ENCODE assay signal across 8 cellular contexts in genomic region chr19:12766051-12766521, GRCh38. TPM values are rescaled to one million over a fixed set of nuclear protein-coding genes. Genes with fewer than 3 reads are reported as not detected.
DNase-seq lines count a peak whose midpoint lies in the region; ATAC-seq and TF ChIP-seq lines count a peak whose summit lies in the region.

No MANE protein-coding gene starts in this region.

- no peaks in the 10 kb centered on the region for H3K4me1 ChIP-seq in ACC112 (ENCODE audit: control insufficient read depth, insufficient read depth, low read length, unreplicated experiment)
- H3K4me1 ChIP-seq in heart left ventricle, result peaks cover 0 to 39% (median 9%) of the 10 kb centered on the region in 12 donors
- no peaks in the 10 kb centered on the region for H3K4me1 ChIP-seq in psoas muscle

- H3K9me3 ChIP-seq in heart left ventricle (no peaks in the 10 kb centered on the region), psoas muscle (no peaks in the 10 kb centered on the region)

- in situ Hi-C loops in GM13977 (cut with MboI; ENCODE audit: low pct_unique_long_range_greater_than_20kb, low sequenced_read_pairs, unreplicated experiment), result loop anchor here (10.0 kb wide), 1 partner anchor 79 kb away; no protein-coding TSS in a partner anchor

- H3K36me3 ChIP-seq in ACC112 (ENCODE audit: insufficient read depth, low read length) (no peaks in the 10 kb centered on the region), heart left ventricle (peaks cover 0 to 61% (median 40%) of the 10 kb centered on the region in 9 donors), psoas muscle (ENCODE audit: insufficient read depth in 1 of 2, low read depth in 1 of 2) (peaks cover 0 to 71% of the 10 kb centered on the region in 2 donors)

- H3K4me3 ChIP-seq in ACC112 (ENCODE audit: low read depth, low read length) (peak overlapping the region; percentile 58), heart left ventricle (peak overlapping the region in 9 of 12 donors; percentile 14 to 61 (median 48)), psoas muscle (peak overlapping the region; percentile 52)

- peak in 1 of 2 donors; percentile 35 for TF ChIP-seq POLR2A in heart left ventricle (IDR thresholded peaks at IDR 0.05)

- no peaks in the 10 kb centered on the region for H3K79me2 ChIP-seq in ACC112 (ENCODE audit: control insufficient read depth, insufficient read depth, low read length, unreplicated experiment)

- peak; percentile 87 for DNase-seq in GM13977 (ENCODE audit: low spot score)
- DNase-seq in NCI-H748 treated with DMSO at 0.1 percent for 48 hours (lab: John Stamatoyannopoulos, UW), result peak; percentile 32
- peak; percentile 77 for DNase-seq in activated T-helper 9 cell treated with anti-CD3 and anti-CD28 coated beads, Interleukin-2, amount 50 U/mL, for 16 hours (ENCODE audit: low read depth)
- DNase-seq in heart left ventricle, result peak; percentile 77 to 93 (median 88)
- DNase-seq in psoas muscle, result peak; percentile 76 to 89
- no peak for DNase-seq in globus pallidus (ENCODE audit: low spot score)
- DNase-seq in GM10266 (ENCODE audit: extremely low spot score), result no peak

- H3K27ac ChIP-seq in ACC112 (ENCODE audit: low read depth, low read length) (no peak overlapping the region), heart left ventricle (peak overlapping the region in 11 of 12 donors; percentile 15 to 82 (median 61)), psoas muscle (peak overlapping the region; percentile 46)

- H3K27me3 ChIP-seq in ACC112 (ENCODE audit: insufficient read depth, low read length), result no peaks in the 10 kb centered on the region
- no peaks in the 10 kb centered on the region for H3K27me3 ChIP-seq in heart left ventricle
- no peaks in the 10 kb centered on the region for H3K27me3 ChIP-seq in psoas muscle (ENCODE audit: insufficient read depth in 3 of 3, low read length in 2 of 3)

- ATAC-seq in heart left ventricle, result peak in 3 of 4 donors; percentile 66 to 85 (median 76)
- ATAC-seq in psoas muscle, result peak; percentile 71 to 86 (median 82)

- no peak overlapping the region for H2AFZ ChIP-seq in ACC112 (ENCODE audit: low read length, unreplicated experiment)

- intact Hi-C loops in heart left ventricle (cut with DNase I), result loop anchor here in 5 of 10 donors (1.0 to 5.0 kb wide), 3 partner anchors 36 to 81 kb away; partner anchors contain the start of genes PRDX2 (in 1 of the 5) and THSD8 (in 1 of the 5)
- intact Hi-C loops in psoas muscle (cut with DNase I), result loop anchor here in 1 of 2 donors (5.0 kb wide), 1 partner anchor 81 kb away; no protein-coding TSS in a partner anchor

- TF ChIP-seq CTCF in GM13977 (IDR thresholded peaks at IDR 0.05; ENCODE audit: extremely low read depth, insufficient read depth, missing control alignments) (peak; percentile 99), heart left ventricle (IDR thresholded peaks at IDR 0.05) (peak in 10 of 12 donors; percentile 66 to 99 (median 84)), psoas muscle (IDR thresholded peaks at IDR 0.05) (peak; percentile 75), GM10266 (IDR thresholded peaks at IDR 0.05; ENCODE audit: control insufficient read depth, insufficient read depth, low read depth, missing control alignments) (no peak)

- WGBS in heart left ventricle, 4 donors, result 1 to 35% (median 17%) methylated on average over 14 to 30 of the region's 30 CpGs
- 34 to 60% (median 42%) methylated on average over 21 to 30 of the region's 30 CpGs for WGBS in psoas muscle, 3 donors

RNA-seq across cellular contexts. Expression of gene HOOK2, which starts 9.3 kb away (rescaled TPM):
- total RNA-seq in heart left ventricle, result 10 to 100 TPM; 45.5 to 90.1 (median 62.6) TPM
- 10 to 100 TPM; 29.9 to 83.5 TPM for polyA plus RNA-seq in heart left ventricle
- total RNA-seq in psoas muscle, result 10 to 100 TPM; 20.3 to 33.0 (median 23.8) TPM
- polyA plus RNA-seq in psoas muscle, result 10 to 100 TPM; 11.3 to 21.7 (median 19.0) TPM

RNA-seq across cellular contexts. Expression of gene BEST2, which starts 14.5 kb away (rescaled TPM):
- total RNA-seq in heart left ventricle (not detected), psoas muscle (not detected)
- polyA plus RNA-seq in heart left ventricle (not detected), psoas muscle (under 1 TPM; 0.04 to 0.37 (median 0.08) TPM)

RNA-seq across cellular contexts. Expression of gene JUNB, which starts 25.2 kb away (rescaled TPM):
- total RNA-seq in heart left ventricle (100 to 1,000 TPM in 4 of 9 donors, 10 to 100 TPM in 5; 19.6 to 205 (median 67.6) TPM), psoas muscle (100 to 1,000 TPM in 2 of 4 donors, 10 to 100 TPM in 2; 29.2 to 217 (median 73.6) TPM)
- polyA plus RNA-seq in heart left ventricle (10 to 100 TPM; 29.6 to 52.9 TPM), psoas muscle (100 to 1,000 TPM in 1 of 3 donors, 10 to 100 TPM in 2; 25.1 to 145 (median 31.9) TPM)

RNA-seq across cellular contexts. Expression of gene GET3, which starts 28.8 kb away (rescaled TPM):
- total RNA-seq in heart left ventricle (10 to 100 TPM; 54.3 to 81.5 (median 61.8) TPM), psoas muscle (10 to 100 TPM; 43.0 to 52.8 (median 51.0) TPM)
- polyA plus RNA-seq in heart left ventricle (100 to 1,000 TPM in 1 of 2 donors, 10 to 100 TPM in 1; 76.3 to 133 TPM), psoas muscle (100 to 1,000 TPM in 1 of 3 donors, 10 to 100 TPM in 2; 75.6 to 135 (median 98.5) TPM)

RNA-seq across cellular contexts. Expression of gene TRIR, which starts 31.6 kb away (rescaled TPM):
- total RNA-seq in heart left ventricle (100 to 1,000 TPM in 6 of 9 donors, 10 to 100 TPM in 3; 90.4 to 305 (median 118) TPM), psoas muscle (100 to 1,000 TPM in 3 of 4 donors, 10 to 100 TPM in 1; 78.6 to 124 (median 108) TPM)
- polyA plus RNA-seq in heart left ventricle (100 to 1,000 TPM; 226 to 234 TPM), psoas muscle (100 to 1,000 TPM; 183 to 309 (median 187) TPM)

Comparison
In these comparisons a context has a peak if more than half of its experiments do, and no peak if none do; other contexts are left out.
1. DNase-seq: peak in GM13977 (single experiment), NCI-H748 treated with DMSO at 0.1 percent for 48 hours (single experiment), activated T-helper 9 cell treated with anti-CD3 and anti-CD28 coated beads, Interleukin-2, amount 50 U/mL, for 16 hours (single experiment), heart left ventricle (5 of 5) and psoas muscle (2 of 2); none in globus pallidus (single experiment) and GM10266 (single experiment).
2. Peak in every context shown above with its lines, with median percentiles within 50 percentile points of each other: H3K4me3 ChIP-seq.